Comparison of ENCODE assay signal across 1 cellular context in genomic region chr3:184160456-184160855, GRCh38.
TF ChIP-seq lines count a peak whose summit lies in the region.

No MANE protein-coding gene starts in this region.

TF ChIP-seq in HepG2, 621 proteins besides CTCF, POLR2A, EP300 and RAD21:
- no peak for TF ChIP-seq ZNF292 (CRISPR knock-in tag; IDR thresholded peaks at IDR 0.05; ENCODE audit: borderline replicate concordance, low read depth)
- no peak for TF ChIP-seq ZNF709 (CRISPR knock-in tag; IDR thresholded peaks at IDR 0.05)
- TF ChIP-seq TCF12 (IDR thresholded peaks at IDR 0.05) = no peak
- TF ChIP-seq TCF12 (CRISPR knock-in tag; IDR thresholded peaks at IDR 0.05) = no peak
- no peak for TF ChIP-seq SIN3B (IDR thresholded peaks at IDR 0.05; ENCODE audit: low read length)
- TF ChIP-seq ZNF160 (CRISPR knock-in tag; IDR thresholded peaks at IDR 0.05) = no peak
- TF ChIP-seq DRAP1 (CRISPR knock-in tag; IDR thresholded peaks at IDR 0.05) = no peak
- no peak for TF ChIP-seq HES4 (CRISPR knock-in tag; IDR thresholded peaks at IDR 0.05; ENCODE audit: borderline replicate concordance)
- TF ChIP-seq MTF2 (CRISPR knock-in tag; IDR thresholded peaks at IDR 0.05; ENCODE audit: borderline replicate concordance) = no peak
- no peak for TF ChIP-seq TFAP4 (IDR thresholded peaks at IDR 0.05; ENCODE audit: borderline replicate concordance, low read depth)
- TF ChIP-seq SMC3 (IDR thresholded peaks at IDR 0.05; ENCODE audit: low read length) = no peak
- no peak for TF ChIP-seq KAT7 (CRISPR knock-in tag; IDR thresholded peaks at IDR 0.05; ENCODE audit: borderline replicate concordance)
- TF ChIP-seq NBN (conservative IDR thresholded peaks at IDR 0.05) = no peak
- TF ChIP-seq PLSCR1 (CRISPR knock-in tag; IDR thresholded peaks at IDR 0.05; ENCODE audit: borderline replicate concordance) = no peak
- no peak for TF ChIP-seq HNF1A (IDR thresholded peaks at IDR 0.05; ENCODE audit: low read depth)
- TF ChIP-seq HNF1A (CRISPR knock-in tag; IDR thresholded peaks at IDR 0.05; ENCODE audit: borderline replicate concordance) = no peak
- no peak for TF ChIP-seq HDAC6 (IDR thresholded peaks at IDR 0.05; ENCODE audit: low read depth, low read length)
- no peak for TF ChIP-seq RBM22 (optimal IDR thresholded peaks at IDR 0.05; ENCODE audit: low read length)
- no peak for TF ChIP-seq ZNF800 (CRISPR knock-in tag; IDR thresholded peaks at IDR 0.05)
